ENCODE assay signal across 8 cellular contexts in the genomic region with DNA sequence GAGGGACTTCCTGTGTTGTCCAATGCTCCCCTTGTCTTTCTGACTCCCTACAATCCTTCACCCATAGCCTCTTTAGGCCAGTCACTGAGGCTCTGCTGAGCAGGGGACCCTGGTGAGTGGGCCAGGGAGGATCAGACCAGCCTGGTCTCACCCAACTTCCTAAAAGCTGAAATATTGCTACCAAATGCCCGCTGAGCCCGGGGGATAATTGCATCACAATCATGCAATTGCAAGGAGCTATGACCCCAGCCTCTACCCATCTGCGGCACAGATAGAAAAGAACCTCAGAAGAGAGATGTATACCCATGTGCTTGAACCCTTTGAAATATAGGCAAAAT. TPM values are rescaled to one million over a fixed set of nuclear protein-coding genes. Genes with fewer than 3 reads are reported as not detected.
DNase-seq lines count a peak whose midpoint lies in the region; ATAC-seq, FAIRE-seq and TF ChIP-seq lines count a peak whose summit lies in the region.

No MANE protein-coding gene starts in this region.

- intact Hi-C loops in HepG2 (cut with micrococcal nuclease; ENCODE audit: unreplicated experiment), result loop anchor here (5.0 to 10.0 kb wide), 3 partner anchors 55 to 200 kb away; a partner anchor contains a TSS

- no peaks in the 10 kb centered on the region for H3K79me2 ChIP-seq in HepG2 (ENCODE audit: insufficient read depth, low read length)

- no peak for FAIRE-seq in HepG2 (lab: Jason Lieb, UNC)

- peak overlapping the region; percentile 88 to 97 for H3K4me3 Mint-ChIP-seq in activated T-cell treated with anti-CD3 and anti-CD28 coated beads, Interleukin-2, amount 50 U/mL, for 72 hours

- H3K4me2 ChIP-seq in HepG2 (ENCODE audit: low read depth, low read length), result peak overlapping the region; percentile 85

- H3K4me3 ChIP-seq in HepG2 (replicated peaks in 1 of 3; ENCODE audit: insufficient read depth in 1 of 3, low read depth in 2 of 3, low read length in 3 of 3) (peak overlapping the region; percentile 74 to 82 (median 80)), tibial nerve (peak overlapping the region; percentile 74 to 81 (median 76))

- WGBS in HepG2 (ENCODE audit: low lambda C conversion rate), result 74% methylated on average over 3 of the region's 3 CpGs
- WGBS in tibial nerve, 2 donors, result 84 to 87% methylated on average over 3 of the region's 3 CpGs

- TF ChIP-seq RAD21 in HepG2 (CRISPR knock-in tag; IDR thresholded peaks at IDR 0.05), result no peak

- peaks cover 62% of the 10 kb centered on the region for H3K4me1 Mint-ChIP-seq in activated T-cell treated with anti-CD3 and anti-CD28 coated beads, Interleukin-2, amount 50 U/mL, for 72 hours (ENCODE audit: low read depth)

- peaks cover 49% of the 10 kb centered on the region for H3K4me1 ChIP-seq in HepG2 (ENCODE audit: insufficient read depth, low read length)
- H3K4me1 ChIP-seq in tibial nerve, result peaks cover 0 to 72% (median 29%) of the 10 kb centered on the region in 4 donors

- H4K20me1 ChIP-seq in HepG2 (ENCODE audit: insufficient read depth, low read length), result no peaks in the 10 kb centered on the region

- H3K27ac ChIP-seq in HepG2 (ENCODE audit: extremely low read length, insufficient read depth, low read length) (no peak overlapping the region), tibial nerve (peak overlapping the region; percentile 90 to 98 (median 94))

- H3K27me3 ChIP-seq in HepG2 (ENCODE audit: control insufficient read depth in 1 of 2, insufficient read depth in 2 of 2, low read length in 2 of 2), result no peaks in the 10 kb centered on the region; a peak in 1 of 5 replicates
- H3K27me3 ChIP-seq in tibial nerve, result no peaks in the 10 kb centered on the region

- in situ Hi-C loops in HepG2 (cut with HindIII; ENCODE audit: extremely low pct_ligation_motif_present, low pct_unique_long_range_greater_than_20kb), result loop anchor here (5.0 kb wide), 1 partner anchor 90 kb away; no protein-coding TSS in a partner anchor

- peaks cover 2 to 4% of the 10 kb centered on the region in 2 donors for H3K36me3 Mint-ChIP-seq in activated T-cell treated with anti-CD3 and anti-CD28 coated beads, Interleukin-2, amount 50 U/mL, for 72 hours (ENCODE audit: insufficient read depth in 2 of 2)
- peaks cover 24 to 40% of the 10 kb centered on the region in 2 donors for H3K36me3 Mint-ChIP-seq in activated naive CD4-positive, alpha-beta T cell treated with anti-CD3 and anti-CD28 coated beads, Interleukin-2, amount 50 U/mL, for 72 hours

- TF ChIP-seq POLR2A in HepG2 (IDR thresholded peaks at IDR 0.05; ENCODE audit: insufficient read depth in 1 of 2, low read depth in 2 of 2, low read length in 2 of 2) (no peak), tibial nerve (IDR thresholded peaks at IDR 0.05) (no peak)

- H3K9ac ChIP-seq in HepG2 (ENCODE audit: insufficient read depth, low read depth, low read length), result peak overlapping the region; percentile 85

- no TSS peak for BruUV-seq in HepG2 (replicated peaks; lab: Mats Ljungman, UMichigan)

- H3K27me3 Mint-ChIP-seq in activated T-cell treated with anti-CD3 and anti-CD28 coated beads, Interleukin-2, amount 50 U/mL, for 72 hours (ENCODE audit: low read depth), result no peaks in the 10 kb centered on the region

- CTCF ChIA-PET in HepG2 (lab: Yijun Ruan, JAX; ENCODE audit: low intra/inter-chr PET ratio, low total read pairs), result no interaction called here

- no peak for ATAC-seq in activated T-cell treated with anti-CD3 and anti-CD28 coated beads, Interleukin-2, amount 50 U/mL, for 72 hours (replicated peaks in 1 of 2)
- ATAC-seq in activated naive CD4-positive, alpha-beta T cell treated with anti-CD3 and anti-CD28 coated beads, Interleukin-2, amount 50 U/mL, for 72 hours, result no peak
- peak; percentile 9 for ATAC-seq in HepG2
- ATAC-seq in GM21360 (IDR thresholded peaks at IDR 0.05; ENCODE audit: unreplicated experiment), result no peak

- POLR2A ChIA-PET in HepG2 (lab: Yijun Ruan, JAX), result interaction anchor here (0.7 to 2.2 kb wide), 3 partner anchors 85 to 101 kb away, joined by 3 to 10 read pairs (median 4); a partner anchor contains a TSS

- peaks cover 0 to 2% of the 10 kb centered on the region in 2 donors for H3K9me3 Mint-ChIP-seq in activated T-cell treated with anti-CD3 and anti-CD28 coated beads, Interleukin-2, amount 50 U/mL, for 72 hours
- H3K9me3 Mint-ChIP-seq in activated naive CD4-positive, alpha-beta T cell treated with anti-CD3 and anti-CD28 coated beads, Interleukin-2, amount 50 U/mL, for 72 hours, result no peaks in the 10 kb centered on the region

- H3K36me3 ChIP-seq in HepG2 (replicated peaks in 1 of 2; ENCODE audit: control insufficient read depth in 1 of 2, insufficient read depth in 2 of 2, low read length in 2 of 2) (no peaks in the 10 kb centered on the region), tibial nerve (no peaks in the 10 kb centered on the region)

- H2AFZ ChIP-seq in HepG2 (ENCODE audit: low read length), result peak overlapping the region; percentile 92

- DNase-seq in activated T-cell treated with anti-CD3 and anti-CD28 coated beads, Interleukin-2, amount 50 U/mL, for 72 hours, result no peak
- DNase-seq in activated T-cell treated with anti-CD3 and anti-CD28 coated beads, Interleukin-2, amount 50 U/mL, for 1 hour, result no peak
- DNase-seq in activated naive CD4-positive, alpha-beta T cell treated with anti-CD3 and anti-CD28 coated beads, Interleukin-2, amount 50 U/mL, for 72 hours (ENCODE audit: low spot score in 2 of 2), result no peak
- DNase-seq in HepG2 (ENCODE audit: low spot score) (no peak), tibial nerve (ENCODE audit: low spot score in 2 of 2) (no peak)
- no peak for DNase-seq in stimulated activated naive CD4-positive, alpha-beta T cell treated with Interleukin-2 at 50 U/mL for 16 hours (lab: John Stamatoyannopoulos, UW)
- DNase-seq in activated CD4-positive, alpha-beta T cell treated with anti-CD3 and anti-CD28 coated beads, Interleukin-2, amount 50 U/mL, for 48 hours, result no peak

- H3K9me3 ChIP-seq in HepG2 (ENCODE audit: low read length) (no peaks in the 10 kb centered on the region), tibial nerve (no peaks in the 10 kb centered on the region)

- peak overlapping the region; percentile 82 for H3K27ac Mint-ChIP-seq in activated T-cell treated with anti-CD3 and anti-CD28 coated beads, Interleukin-2, amount 50 U/mL, for 72 hours
- H3K27ac Mint-ChIP-seq in activated naive CD4-positive, alpha-beta T cell treated with anti-CD3 and anti-CD28 coated beads, Interleukin-2, amount 50 U/mL, for 72 hours, result peak overlapping the region; percentile 65 to 98

- TF ChIP-seq EP300 in HepG2 (IDR thresholded peaks at IDR 0.05; ENCODE audit: low read depth in 2 of 2, low read length in 2 of 2) (no peak), HepG2 (CRISPR knock-in tag; IDR thresholded peaks at IDR 0.05; ENCODE audit: borderline replicate concordance) (no peak), tibial nerve (IDR thresholded peaks at IDR 0.05) (no peak)

- TF ChIP-seq CTCF in HepG2 (CRISPR knock-in tag; IDR thresholded peaks at IDR 0.05), result no peak
- no peak for TF ChIP-seq CTCF in tibial nerve (IDR thresholded peaks at IDR 0.05)

TF ChIP-seq in HepG2, 621 proteins besides CTCF, POLR2A, EP300 and RAD21 (continues in another document):
- 0 out of 2 replicates have a peak, but pooled peaks have one; percentile 9 for TF ChIP-seq DR1 (CRISPR knock-in tag; IDR thresholded peaks at IDR 0.05)
- peak; percentile 25; the same call in 1 of the 2 replicates for TF ChIP-seq HIVEP1 (CRISPR knock-in tag; IDR thresholded peaks at IDR 0.05)
- TF ChIP-seq, protein P1, sequence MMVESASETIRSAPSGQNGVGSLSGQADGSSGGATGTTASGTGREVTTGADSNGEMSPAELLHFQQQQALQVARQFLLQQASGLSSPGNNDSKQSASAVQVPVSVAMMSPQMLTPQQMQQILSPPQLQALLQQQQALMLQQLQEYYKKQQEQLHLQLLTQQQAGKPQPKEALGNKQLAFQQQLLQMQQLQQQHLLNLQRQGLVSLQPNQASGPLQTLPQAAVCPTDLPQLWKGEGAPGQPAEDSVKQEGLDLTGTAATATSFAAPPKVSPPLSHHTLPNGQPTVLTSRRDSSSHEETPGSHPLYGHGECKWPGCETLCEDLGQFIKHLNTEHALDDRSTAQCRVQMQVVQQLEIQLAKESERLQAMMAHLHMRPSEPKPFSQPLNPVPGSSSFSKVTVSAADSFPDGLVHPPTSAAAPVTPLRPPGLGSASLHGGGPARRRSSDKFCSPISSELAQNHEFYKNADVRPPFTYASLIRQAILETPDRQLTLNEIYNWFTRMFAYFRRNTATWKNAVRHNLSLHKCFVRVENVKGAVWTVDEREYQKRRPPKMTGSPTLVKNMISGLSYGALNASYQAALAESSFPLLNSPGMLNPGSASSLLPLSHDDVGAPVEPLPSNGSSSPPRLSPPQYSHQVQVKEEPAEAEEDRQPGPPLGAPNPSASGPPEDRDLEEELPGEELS (CRISPR knock-in tag; IDR thresholded peaks at IDR 0.05), result no peak
- TF ChIP-seq ZNF605 (CRISPR knock-in tag; IDR thresholded peaks at IDR 0.05), result peak; percentile 73; the same call in 1 of the 2 replicates

RNA-seq across cellular contexts. Expression of a gene that starts 3.7 kb away (rescaled TPM):
- 100 to 1,000 TPM; 156 to 217 TPM for total RNA-seq in activated T-cell treated with anti-CD3 and anti-CD28 coated beads, Interleukin-2, amount 50 U/mL, for 72 hours
- total RNA-seq in activated naive CD4-positive, alpha-beta T cell treated with anti-CD3 and anti-CD28 coated beads, Interleukin-2, amount 50 U/mL, for 72 hours, result 100 to 1,000 TPM; 139 to 220 TPM
- total RNA-seq in HepG2 (2016; rRNA removed; fragmentation: Illumina TruSeq; extraction: Trizol) (13.6 and 16.5 TPM in 2 replicates), tibial nerve (100 to 1,000 TPM in 2 of 4 donors, 10 to 100 TPM in 2; 84.1 to 126 (median 108) TPM)
- total RNA-seq in HepG2 (2016; cell fraction: cytosol; rRNA removed; fragmentation: Illumina TruSeq; extraction: Trizol; ENCODE audit: low read depth), result 22.2 and 28.9 TPM in 2 replicates
- 14.4 and 15.9 TPM in 2 replicates for total RNA-seq in HepG2 (2016; cell fraction: insoluble cytoplasmic fraction; rRNA removed; fragmentation: Illumina TruSeq; extraction: Trizol)
- total RNA-seq in HepG2 (2016; cell fraction: membrane; rRNA removed; fragmentation: Illumina TruSeq; extraction: Trizol), result 16.9 and 18.4 TPM in 2 replicates
- 18.7 and 19.2 TPM in 2 replicates for total RNA-seq in HepG2 (2016; cell fraction: nucleus; rRNA removed; fragmentation: Illumina TruSeq; extraction: Trizol)
- 12.6 and 13.2 TPM in 2 replicates for polyA plus RNA-seq in HepG2 (2011; rRNA removed)
- 4.5 and 9.2 TPM in 2 replicates for polyA plus RNA-seq in HepG2 (2011; cell fraction: cytosol; rRNA removed)
- 10.7 and 15.6 TPM in 2 replicates for polyA plus RNA-seq in HepG2 (2011; cell fraction: nucleus; rRNA removed)
- polyA plus RNA-seq in HepG2 (2012), result 12.7 and 18.2 TPM in 2 replicates
- 4.0 and 5.2 TPM in 2 replicates for polyA plus RNA-seq in HepG2 (2016; cell fraction: cytosol; fragmentation: Illumina TruSeq; extraction: Trizol; ENCODE audit: low read depth)
- 14.5 and 15.9 TPM in 2 replicates for polyA plus RNA-seq in HepG2 (2016; cell fraction: insoluble cytoplasmic fraction; fragmentation: Illumina TruSeq; extraction: Trizol; ENCODE audit: low read depth)
- 5.8 and 6.2 TPM in 2 replicates for polyA plus RNA-seq in HepG2 (2016; cell fraction: membrane; fragmentation: Illumina TruSeq; extraction: Trizol; ENCODE audit: low read depth)
- polyA plus RNA-seq in HepG2 (2016; cell fraction: nucleus; fragmentation: Illumina TruSeq; extraction: Trizol; ENCODE audit: insufficient read depth, low read depth), result 19.8 and 29.2 TPM in 2 replicates
- polyA minus RNA-seq in HepG2 (2011; rRNA and poly(A)+ RNA removed; ENCODE audit: low replicate concordance), result 7.7 and 15.4 TPM in 2 replicates
- 7.0 and 9.0 TPM in 2 replicates for polyA minus RNA-seq in HepG2 (2011; cell fraction: cytosol; rRNA and poly(A)+ RNA removed)
- polyA minus RNA-seq in HepG2 (2011; cell fraction: nucleus; rRNA and poly(A)+ RNA removed), result 40.8 and 50.2 TPM in 2 replicates
